In the genomic region with DNA sequence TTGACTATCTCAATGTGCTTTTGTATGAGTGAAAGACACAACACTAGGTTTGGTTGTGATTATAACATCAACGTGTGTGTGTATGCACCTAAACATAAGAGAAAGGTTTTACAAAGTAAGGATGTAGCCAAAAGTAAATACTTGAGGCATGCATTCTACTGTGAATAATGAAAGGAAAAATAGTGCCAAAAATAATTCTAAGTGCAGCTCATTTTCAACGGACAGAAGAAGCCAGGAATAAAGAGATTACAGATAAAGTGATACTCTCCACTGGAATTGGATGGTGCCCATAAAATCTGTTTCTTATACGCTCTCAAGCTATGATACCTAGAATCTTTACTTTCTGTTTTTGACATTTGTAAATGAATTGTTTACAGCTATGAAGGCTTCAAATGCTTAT, we compare ENCODE assay signal across 18 cellular contexts.
DNase-seq lines count a peak whose midpoint lies in the region; ATAC-seq and TF ChIP-seq lines count a peak whose summit lies in the region.
"Had no signal": no experiment of that assay in that cellular context is flagged by ENCODE, and none has a peak within 500 bp of the region (broad histone marks: within the 10 kb centered on the region; RNA-seq: fewer than 3 reads in every experiment).

No MANE protein-coding gene starts in this region.

- no peaks in the 10 kb centered on the region for H3K36me3 Mint-ChIP-seq in endodermal cell (ENCODE audit: low read depth)
- H3K36me3 Mint-ChIP-seq: CD8-positive, alpha-beta T cell had no signal

- H3K4me1 Mint-ChIP-seq in endodermal cell = no peaks in the 10 kb centered on the region
- H3K4me1 Mint-ChIP-seq in stimulated activated naive CD8-positive, alpha-beta T cell treated with anti-CD3 and anti-CD28 coated beads, Interleukin-15, amount 100 ng/mL, for 72 hours = no peaks in the 10 kb centered on the region
- H3K4me1 Mint-ChIP-seq: B cell had no signal

- DNase-seq in DMS79 treated with DMSO at 0.1 percent for 48 hours (lab: John Stamatoyannopoulos, UW) (peak; percentile 8), DMS79 (lab: John Stamatoyannopoulos, UW) (no peak), astrocyte of the hippocampus (ENCODE audit: low read depth, low spot score) (peak; percentile 33), fibroblast of the aortic adventitia (ENCODE audit: low read depth) (peak; percentile 64), endodermal cell (no peak), T-helper 9 cell (no peak)
- no peak for DNase-seq in stimulated activated naive CD8-positive, alpha-beta T cell treated with anti-CD3 and anti-CD28 coated beads, Interleukin-15, amount 100 ng/mL, for 72 hours
- DNase-seq: AML-193; Caco-2; Calu3; CD4-positive, alpha-beta T cell; CD8-positive, alpha-beta T cell; GF-D8 had no signal

- no peaks in the 10 kb centered on the region for H3K27me3 Mint-ChIP-seq in endodermal cell (ENCODE audit: insufficient read depth)
- H3K27me3 Mint-ChIP-seq in stimulated activated naive CD8-positive, alpha-beta T cell treated with anti-CD3 and anti-CD28 coated beads, Interleukin-15, amount 100 ng/mL, for 72 hours = peaks cover 22% of the 10 kb centered on the region

- H3K9me3 ChIP-seq in endodermal cell (ENCODE audit: control insufficient read depth, low read length) = no peaks in the 10 kb centered on the region
- H3K9me3 ChIP-seq: A549; BLaER1 treated with 17β-estradiol and CSF1 and Interleukin-3, amounts not matched to agents 10 nM and 100 nM; Caco-2 had no signal

- H3K27me3 ChIP-seq in endodermal cell (ENCODE audit: control insufficient read depth, insufficient read depth, low read length, poor library complexity, severe bottlenecking) = no peaks in the 10 kb centered on the region
- H3K27me3 ChIP-seq: BLaER1 treated with 17β-estradiol and CSF1 and Interleukin-3, amounts not matched to agents 10 nM and 100 nM had no signal

- no peaks in the 10 kb centered on the region for H3K9me3 Mint-ChIP-seq in endodermal cell
- no peaks in the 10 kb centered on the region for H3K9me3 Mint-ChIP-seq in stimulated activated naive CD8-positive, alpha-beta T cell treated with anti-CD3 and anti-CD28 coated beads, Interleukin-15, amount 100 ng/mL, for 72 hours
- H3K9me3 Mint-ChIP-seq: CD4-positive, alpha-beta T cell; CD8-positive, alpha-beta T cell had no signal

- no peak for ATAC-seq in stimulated activated naive CD8-positive, alpha-beta T cell treated with anti-CD3 and anti-CD28 coated beads, Interleukin-15, amount 100 ng/mL, for 72 hours
- ATAC-seq: A549; CD8-positive, alpha-beta T cell had no signal

- no peak overlapping the region for H3K27ac ChIP-seq in endodermal cell (ENCODE audit: low read depth, low read length)
- H3K27ac ChIP-seq: 22Rv1; A549; BLaER1 treated with 17β-estradiol and CSF1 and Interleukin-3, amounts not matched to agents 10 nM and 100 nM; C4-2B had no signal

- no peak overlapping the region for H3K9ac ChIP-seq in endodermal cell (ENCODE audit: extremely low read depth, low read length, poor library complexity, severe bottlenecking)
- H3K9ac ChIP-seq: BLaER1 treated with 17β-estradiol and CSF1 and Interleukin-3, amounts not matched to agents 10 nM and 100 nM had no signal

- 93 to 95% methylated on average over 2 to 3 of the region's 3 CpGs for WGBS in endodermal cell (ENCODE audit: insufficient coverage in 1 of 2, insufficient read length in 1 of 2), 2 experiments

- H3K4me3 ChIP-seq in fibroblast of the aortic adventitia (ENCODE audit: low read depth, low read length) (no peak overlapping the region), endodermal cell (ENCODE audit: low read length) (no peak overlapping the region)
- H3K4me3 ChIP-seq: A549; BLaER1 treated with 17β-estradiol and CSF1 and Interleukin-3, amounts not matched to agents 10 nM and 100 nM had no signal

- H3K4me3 Mint-ChIP-seq in endodermal cell = no peak overlapping the region
- H3K4me3 Mint-ChIP-seq in stimulated activated naive CD8-positive, alpha-beta T cell treated with anti-CD3 and anti-CD28 coated beads, Interleukin-15, amount 100 ng/mL, for 72 hours = no peak overlapping the region
- H3K4me3 Mint-ChIP-seq: B cell; CD4-positive, alpha-beta T cell; CD8-positive, alpha-beta T cell had no signal

- no peaks in the 10 kb centered on the region for H3K4me1 ChIP-seq in endodermal cell (ENCODE audit: control insufficient read depth, insufficient read depth, low read length)
- H3K4me1 ChIP-seq: A549; BLaER1 treated with 17β-estradiol and CSF1 and Interleukin-3, amounts not matched to agents 10 nM and 100 nM; Caco-2 had no signal

- no peak for TF ChIP-seq CTCF in fibroblast of the aortic adventitia (IDR thresholded peaks at IDR 0.05; ENCODE audit: insufficient read depth, low read length)
- no peak for TF ChIP-seq CTCF in endodermal cell (conservative IDR thresholded peaks at IDR 0.05)

- H3K27ac Mint-ChIP-seq in endodermal cell = no peak overlapping the region
- H3K27ac Mint-ChIP-seq in stimulated activated naive CD8-positive, alpha-beta T cell treated with anti-CD3 and anti-CD28 coated beads, Interleukin-15, amount 100 ng/mL, for 72 hours = no peak overlapping the region
- H3K27ac Mint-ChIP-seq: B cell; CD4-positive, alpha-beta T cell; CD8-positive, alpha-beta T cell had no signal

- no peaks in the 10 kb centered on the region for H3K36me3 ChIP-seq in endodermal cell (ENCODE audit: control insufficient read depth, insufficient read depth, low read length)
- H3K36me3 ChIP-seq: BLaER1 treated with 17β-estradiol and CSF1 and Interleukin-3, amounts not matched to agents 10 nM and 100 nM had no signal

Comparison
In these comparisons a context has a peak if more than half of its experiments do, and no peak if none do; other contexts are left out.
1. DNase-seq: peak in DMS79 treated with DMSO at 0.1 percent for 48 hours (single experiment), astrocyte of the hippocampus (single experiment) and fibroblast of the aortic adventitia (single experiment); none in DMS79 (single experiment), endodermal cell (single experiment), T-helper 9 cell (single experiment) and stimulated activated naive CD8-positive, alpha-beta T cell treated with anti-CD3 and anti-CD28 coated beads, Interleukin-15, amount 100 ng/mL, for 72 hours (0 of 2).